2 cellular contexts compared by ENCODE assay signal in genomic region chr22:23053051-23053707, GRCh38.
TF ChIP-seq lines count a peak whose summit lies in the region.

No MANE protein-coding gene starts in this region.

TF ChIP-seq in SK-N-SH, 30 proteins besides CTCF, POLR2A, EP300 and RAD21:
- no peak for TF ChIP-seq ZBTB33 (IDR thresholded peaks at IDR 0.05; ENCODE audit: borderline replicate concordance, low read depth)
- peak; percentile 84; the same call in 1 of the 2 replicates for TF ChIP-seq REST (IDR thresholded peaks at IDR 0.05; ENCODE audit: low read depth, low read length)
- no peak for TF ChIP-seq RCOR1 (IDR thresholded peaks at IDR 0.05; ENCODE audit: low read length)
- TF ChIP-seq FOXJ3 (CRISPR knock-in tag; IDR thresholded peaks at IDR 0.05) = no peak

TF ChIP-seq in SK-N-SH treated with all-trans-retinoic acid at 6 μM for 48 hours, 23 proteins besides CTCF, POLR2A, EP300 and RAD21:
- TF ChIP-seq ZNF8 (CRISPR knock-in tag; IDR thresholded peaks at IDR 0.05) (no peak), PPARA (CRISPR knock-in tag; IDR thresholded peaks at IDR 0.05; ENCODE audit: borderline replicate concordance) (no peak), CREB5 (CRISPR knock-in tag; IDR thresholded peaks at IDR 0.05; ENCODE audit: low read depth) (no peak), OSR1 (CRISPR knock-in tag; IDR thresholded peaks at IDR 0.05) (no peak), TCF4 (CRISPR knock-in tag; IDR thresholded peaks at IDR 0.05; ENCODE audit: borderline replicate concordance) (no peak), ISL1 (CRISPR knock-in tag; IDR thresholded peaks at IDR 0.05) (no peak), ZNF565 (CRISPR knock-in tag; conservative IDR thresholded peaks at IDR 0.05; ENCODE audit: low read depth) (no peak), CSRNP3 (CRISPR knock-in tag; IDR thresholded peaks at IDR 0.05) (no peak), ZC3H10 (CRISPR knock-in tag; IDR thresholded peaks at IDR 0.05) (no peak), ESRRG (CRISPR knock-in tag; IDR thresholded peaks at IDR 0.05) (no peak), ZFP3 (CRISPR knock-in tag; IDR thresholded peaks at IDR 0.05) (no peak), BACH2 (CRISPR knock-in tag; IDR thresholded peaks at IDR 0.05; ENCODE audit: borderline replicate concordance) (no peak), ZFP30 (CRISPR knock-in tag; IDR thresholded peaks at IDR 0.05) (no peak), TOX (CRISPR knock-in tag; IDR thresholded peaks at IDR 0.05; ENCODE audit: borderline replicate concordance) (no peak)
